Comparison of ENCODE assay signal across 25 cellular contexts in genomic region chr1:64531057-64531456, GRCh38.
DNase-seq lines count a peak whose midpoint lies in the region; TF ChIP-seq lines count a peak whose summit lies in the region.
"Had no signal": no experiment of that assay in that cellular context is flagged by ENCODE, and none has a peak within 500 bp of the region (broad histone marks: within the 10 kb centered on the region; RNA-seq: fewer than 3 reads in every experiment).

No MANE protein-coding gene starts in this region.

- CTCF ChIA-PET in HEK293 (lab: Yijun Ruan, JAX): interaction anchor here (0.6 to 0.7 kb wide), 2 partner anchors 29 to 32 kb away, joined by 3 read pairs; no protein-coding TSS in a partner anchor

- no peak overlapping the region for H3K27ac ChIP-seq in HEK293 (ENCODE audit: extremely low read depth, low read depth, low read length)
- H3K27ac ChIP-seq: 22Rv1, KMS-11, Peyer's patch had no signal

- peaks cover 82% of the 10 kb centered on the region for H3K4me1 Mint-ChIP-seq in brain
- peaks cover 31% of the 10 kb centered on the region for H3K4me1 Mint-ChIP-seq in mesothelial cell of epicardium
- H3K4me1 Mint-ChIP-seq: CD8-positive, alpha-beta memory T cell; IgD-negative memory B cell had no signal

- no peak for TF ChIP-seq CTCF in HEK293 (tag by site-specific recombination; IDR thresholded peaks at IDR 0.05)
- TF ChIP-seq CTCF in brain (conservative IDR thresholded peaks at IDR 0.05): no peak
- TF ChIP-seq CTCF in mesothelial cell of epicardium (IDR thresholded peaks at IDR 0.05; ENCODE audit: unreplicated experiment): no peak

- peak overlapping the region in 3 of 5 experiments; percentile 16 to 53 (median 44) for H3K27ac Mint-ChIP-seq in brain
- H3K27ac Mint-ChIP-seq in mesothelial cell of epicardium: peak overlapping the region; percentile 8
- H3K27ac Mint-ChIP-seq: CD14-positive monocyte; CD8-positive, alpha-beta memory T cell; IgD-negative memory B cell had no signal

- H3K4me3 Mint-ChIP-seq in brain (no peak overlapping the region), mesothelial cell of epicardium (no peak overlapping the region)
- H3K4me3 Mint-ChIP-seq: CD14-positive monocyte; CD8-positive, alpha-beta memory T cell; IgD-negative memory B cell had no signal

- H3K9me3 Mint-ChIP-seq in brain: peaks cover 0 to 2% (median 0%) of the 10 kb centered on the region in 5 experiments
- no peaks in the 10 kb centered on the region for H3K9me3 Mint-ChIP-seq in mesothelial cell of epicardium
- H3K9me3 Mint-ChIP-seq: IgD-negative memory B cell had no signal

- H3K4me1 ChIP-seq in HEK293 (ENCODE audit: control insufficient read depth, insufficient read depth, low read length): peaks cover 19% of the 10 kb centered on the region
- H3K4me1 ChIP-seq: BE2C, Peyer's patch had no signal

- no peaks in the 10 kb centered on the region for H3K27me3 Mint-ChIP-seq in brain
- no peaks in the 10 kb centered on the region for H3K27me3 Mint-ChIP-seq in mesothelial cell of epicardium (ENCODE audit: low read depth)

- H3K36me3 ChIP-seq in HEK293 (ENCODE audit: control insufficient read depth in 2 of 2, insufficient read depth in 1 of 2, low read length in 2 of 2): no peaks in the 10 kb centered on the region
- H3K36me3 ChIP-seq: BE2C, Peyer's patch had no signal

- no peak overlapping the region for H3K4me3 ChIP-seq in HEK293 (ENCODE audit: low read depth, low read length)
- H3K4me3 ChIP-seq: Peyer's patch had no signal

- H3K9me3 ChIP-seq in HEK293 (ENCODE audit: control insufficient read depth, insufficient read depth, low read depth, low read length): no peaks in the 10 kb centered on the region
- H3K9me3 ChIP-seq: BE2C, Peyer's patch had no signal

- POLR2A ChIA-PET in HEK293 (lab: Yijun Ruan, JAX): no interaction called here

- DNase-seq in DMS53 (lab: John Stamatoyannopoulos, UW): peak; percentile 38
- no peak for DNase-seq in DMS53 treated with DMSO at 0.1 percent for 48 hours (lab: John Stamatoyannopoulos, UW; ENCODE audit: unreplicated experiment)
- no peak for DNase-seq in mesothelial cell of epicardium (ENCODE audit: low spot score in 2 of 2, unreplicated experiment in 2 of 2)
- DNase-seq in DMS114 treated with DMSO at 0.1 percent for 48 hours (lab: John Stamatoyannopoulos, UW; ENCODE audit: unreplicated experiment): no peak
- DNase-seq in activated CD4-positive, alpha-beta T cell treated with anti-CD3 and anti-CD28 coated beads for 4 hours: no peak
- no peak for DNase-seq in hypothalamus (lab: John Stamatoyannopoulos, UW)
- DNase-seq: BE2C; CD8-positive, alpha-beta memory T cell; DMS 273 treated with DMSO at 0.1 percent for 48 hours; H7; MM.1S; NCI-H1694 treated with DMSO at 0.1 percent for 48 hours; NCI-H2081; NCI-H2171 treated with DMSO at 0.1 percent for 48 hours; NCI-H345; NCI-H524; OCI-M1; Peyer's patch; SHP77 treated with DMSO at 0.1 percent for 48 hours had no signal

- peaks cover 9% of the 10 kb centered on the region for H3K36me3 Mint-ChIP-seq in brain
- no peaks in the 10 kb centered on the region for H3K36me3 Mint-ChIP-seq in mesothelial cell of epicardium
- H3K36me3 Mint-ChIP-seq: CD14-positive monocyte; CD8-positive, alpha-beta memory T cell; IgD-negative memory B cell had no signal

TF ChIP-seq in HEK293, 187 proteins besides CTCF, POLR2A, EP300 and RAD21:
- TF ChIP-seq REST (tag by site-specific recombination; IDR thresholded peaks at IDR 0.05): peak; percentile 40; the same call in 1 of the 2 replicates
- TF ChIP-seq ZNF266 (tag by site-specific recombination; IDR thresholded peaks at IDR 0.05; ENCODE audit: low read depth): no peak
TF ChIP-seq in HEK293: peak in this region for 1.
